ENCODE assay signal across 27 cellular contexts in genomic region chr9:82829818-82830217, GRCh38.
DNase-seq lines count a peak whose midpoint lies in the region; ATAC-seq and TF ChIP-seq lines count a peak whose summit lies in the region.
"Had no signal": no experiment of that assay in that cellular context is flagged by ENCODE, and none has a peak within 500 bp of the region (broad histone marks: within the 10 kb centered on the region; RNA-seq: fewer than 3 reads in every experiment).

No MANE protein-coding gene starts in this region.

- no TSS peak for BruUV-seq in mammary epithelial cell (replicated peaks; lab: Mats Ljungman, UMichigan)

- H3K79me2 ChIP-seq in mammary epithelial cell (ENCODE audit: insufficient read depth, low read length): no peaks in the 10 kb centered on the region

- in situ Hi-C loops in mammary epithelial cell (cut with MboI; ENCODE audit: low sequenced_read_pairs in 2 of 2): no loop called here

- H3K4me1 ChIP-seq in mammary epithelial cell (ENCODE audit: insufficient read depth, low read length): no peaks in the 10 kb centered on the region
- H3K4me1 ChIP-seq: prostate gland, uterus had no signal

- H3K36me3 ChIP-seq in mammary epithelial cell (ENCODE audit: insufficient read depth, low read length): no peaks in the 10 kb centered on the region
- H3K36me3 ChIP-seq: prostate gland, thoracic aorta, uterus had no signal

- no peaks in the 10 kb centered on the region for H3K27me3 ChIP-seq in mammary epithelial cell (ENCODE audit: insufficient read depth, low read length)
- H3K27me3 ChIP-seq in dorsolateral prefrontal cortex: no peaks in the 10 kb centered on the region
- H3K27me3 ChIP-seq: uterus had no signal

- H3K4me2 ChIP-seq in mammary epithelial cell (ENCODE audit: insufficient read depth, low read depth, low read length): no peak overlapping the region
- H3K4me2 ChIP-seq: KMS-11, SK-N-SH had no signal

- 21% methylated on average over 4 of the region's 4 CpGs for WGBS in mammary epithelial cell (ENCODE audit: low coverage, missing lambda C conversion rate)

- no peak overlapping the region for H3K9ac ChIP-seq in mammary epithelial cell (ENCODE audit: insufficient read depth, low read length)
- H3K9ac ChIP-seq: KMS-11, SK-N-SH had no signal

- ATAC-seq in HG03469 (IDR thresholded peaks at IDR 0.05; ENCODE audit: unreplicated experiment) (no peak), HG02981 (IDR thresholded peaks at IDR 0.05; ENCODE audit: unreplicated experiment) (no peak)
- ATAC-seq: activated CD8-positive, alpha-beta T cell treated with anti-CD3 and anti-CD28 coated beads for 36 hours; activated naive CD4-positive, alpha-beta T cell treated with anti-CD3 and anti-CD28 coated beads, Interleukin-2, amount 50 U/mL, for 72 hours; left ventricle myocardium superior; naive thymus-derived CD4-positive, alpha-beta T cell; stimulated activated naive CD8-positive, alpha-beta T cell treated with anti-CD3 and anti-CD28 coated beads, Interleukin-15, Interleukin-2, amounts not matched to agents 100 U/mL and 50 U/mL, for 24 hours; T-helper 17 cell had no signal

- H3K9me3 ChIP-seq in mammary epithelial cell (replicated peaks; ENCODE audit: insufficient read depth, low read length): no peaks in the 10 kb centered on the region
- H3K9me3 ChIP-seq: prostate gland, SK-N-SH, thoracic aorta, uterus had no signal

- H4K20me1 ChIP-seq in mammary epithelial cell (ENCODE audit: insufficient read depth, low read length): no peaks in the 10 kb centered on the region

- DNase-seq in DMS53 (lab: John Stamatoyannopoulos, UW): peak; percentile 9
- no peak for DNase-seq in DMS53 treated with DMSO at 0.1 percent for 48 hours (lab: John Stamatoyannopoulos, UW; ENCODE audit: unreplicated experiment)
- peak; percentile 4 for DNase-seq in HT-29 (ENCODE audit: low spot score)
- peak; percentile 14 for DNase-seq in NCI-H2171 (lab: John Stamatoyannopoulos, UW)
- peak; percentile 9 for DNase-seq in mammary epithelial cell
- DNase-seq in dorsolateral prefrontal cortex: no peak
- DNase-seq: 8988T; activated CD4-positive, alpha-beta T cell treated with anti-CD3 and anti-CD28 coated beads for 1 hour; activated CD8-positive, alpha-beta T cell treated with anti-CD3 and anti-CD28 coated beads for 36 hours; effector CD8-positive, alpha-beta T cell; GDM1; H9; islet precursor cell; left ventricle myocardium superior; midbrain; naive thymus-derived CD4-positive, alpha-beta T cell; nucleus accumbens; SK-N-SH; stimulated activated naive CD8-positive, alpha-beta T cell treated with anti-CD3 and anti-CD28 coated beads, Interleukin-15, Interleukin-2, amounts not matched to agents 100 U/mL and 50 U/mL, for 24 hours; T-helper 17 cell; uterus had no signal

- H2AFZ ChIP-seq in mammary epithelial cell (ENCODE audit: low read depth, low read length): no peak overlapping the region

- no peak overlapping the region for H3K27ac ChIP-seq in mammary epithelial cell (ENCODE audit: insufficient read depth, low read depth, low read length)
- no peak overlapping the region for H3K27ac ChIP-seq in dorsolateral prefrontal cortex
- H3K27ac ChIP-seq: KMS-11, prostate gland, thoracic aorta, uterus had no signal

- CTCF ChIA-PET in mammary epithelial cell (lab: Charles Lee; ENCODE audit: low non-redundant PET): no interaction called here

- TF ChIP-seq CTCF in mammary epithelial cell (conservative IDR thresholded peaks at IDR 0.05 in 1 of 2, IDR thresholded peaks at IDR 0.05 in 1 of 2; ENCODE audit: extremely low read depth in 1 of 2, insufficient read depth in 1 of 2, low read depth in 1 of 2, low read length in 2 of 2): no peak
- TF ChIP-seq CTCF in dorsolateral prefrontal cortex (IDR thresholded peaks at IDR 0.05 in 54 of 56, conservative IDR thresholded peaks at IDR 0.05 in 2 of 56; ENCODE audit: low read depth in 1 of 56, partially characterized antibody in 56 of 56): no peak

- intact Hi-C loops in mammary epithelial cell (cut with micrococcal nuclease) (no loop called here), dorsolateral prefrontal cortex (cut with DNase I) (no loop called here)

- dilution Hi-C loops in mammary epithelial cell (cut with HindIII; ENCODE audit: low sequenced_read_pairs): no loop called here

- no peak overlapping the region for H3K4me3 ChIP-seq in mammary epithelial cell (replicated peaks in 1 of 3; ENCODE audit: insufficient read depth in 1 of 3, low read depth in 2 of 3, low read length in 3 of 3)
- no peak overlapping the region for H3K4me3 ChIP-seq in dorsolateral prefrontal cortex
- H3K4me3 ChIP-seq: prostate gland, thoracic aorta, uterus had no signal

Comparison
In these comparisons a context has a peak if more than half of its experiments do, and no peak if none do; other contexts are left out.
1. DNase-seq: peak in DMS53 (single experiment), HT-29 (single experiment), NCI-H2171 (single experiment) and mammary epithelial cell (single experiment); none in DMS53 treated with DMSO at 0.1 percent for 48 hours (single experiment) and dorsolateral prefrontal cortex (0 of 10).